In the genomic region with DNA sequence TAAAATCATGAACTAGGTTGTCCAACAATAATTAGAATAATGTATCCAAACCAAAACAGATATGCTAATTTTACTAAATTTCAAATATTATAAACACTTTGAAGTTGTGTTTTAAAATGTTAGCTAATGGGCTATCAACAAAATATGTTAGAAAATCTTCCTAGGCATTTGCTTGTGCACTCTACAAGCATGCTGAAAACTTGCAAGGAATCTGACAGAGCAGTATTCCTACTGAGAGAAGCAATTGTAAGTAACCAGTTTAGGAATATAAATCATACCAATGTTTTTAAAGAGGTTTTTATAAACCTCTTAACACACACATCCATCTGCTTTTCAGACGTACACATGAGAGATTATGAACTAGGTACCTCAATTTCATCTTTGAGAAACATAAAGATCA, we compare ENCODE assay signal across 13 cellular contexts.
"Had no signal": no experiment of that assay in that cellular context is flagged by ENCODE, and none has a peak within 500 bp of the region (broad histone marks: within the 10 kb centered on the region; RNA-seq: fewer than 3 reads in every experiment).

No MANE protein-coding gene starts in this region.

- H3K36me3 ChIP-seq: cardiac muscle cell, uterus had no signal

- DNase-seq: activated CD4-positive, alpha-beta T cell treated with anti-CD3 and anti-CD28 coated beads, Interleukin-2, amount 50 U/mL, for 4 hours; activated gamma-delta T cell; activated T-cell treated with anti-CD3 and anti-CD28 coated beads, Interleukin-2, amount 50 U/mL, for 48 hours; cortex of kidney; effector memory CD4-positive, alpha-beta T cell; naive thymus-derived CD4-positive, alpha-beta T cell; right cardiac atrium; tibial artery; uterus had no signal

- H3K4me3 ChIP-seq: cardiac muscle cell, smooth muscle cell, tibial artery, uterus had no signal

- H3K27ac Mint-ChIP-seq: activated naive CD8-positive, alpha-beta T cell; naive thymus-derived CD4-positive, alpha-beta T cell; T-helper 2 cell treated with Interferon-gamma antibody and Interleukin-4, amounts not matched to agents 5 μg/mL and 100 μg/mL, for 36 hours had no signal

- ATAC-seq: naive thymus-derived CD4-positive, alpha-beta T cell had no signal

- H3K9me3 ChIP-seq: tibial artery, uterus had no signal

- H3K27ac ChIP-seq: cardiac muscle cell, tibial artery, uterus had no signal

- H3K27me3 ChIP-seq: cardiac muscle cell, tibial artery, uterus had no signal

- H3K27me3 Mint-ChIP-seq: activated naive CD8-positive, alpha-beta T cell; naive thymus-derived CD4-positive, alpha-beta T cell had no signal

- H3K9me3 Mint-ChIP-seq: naive thymus-derived CD4-positive, alpha-beta T cell; T-helper 2 cell treated with Interferon-gamma antibody and Interleukin-4, amounts not matched to agents 5 μg/mL and 100 μg/mL, for 36 hours had no signal

- H3K4me2 ChIP-seq: smooth muscle cell had no signal

- H3K4me1 ChIP-seq: uterus had no signal

- H3K4me3 Mint-ChIP-seq: activated naive CD8-positive, alpha-beta T cell; naive thymus-derived CD4-positive, alpha-beta T cell; T-helper 2 cell treated with Interferon-gamma antibody and Interleukin-4, amounts not matched to agents 5 μg/mL and 100 μg/mL, for 36 hours had no signal
